8 cellular contexts compared by ENCODE assay signal in the genomic region with DNA sequence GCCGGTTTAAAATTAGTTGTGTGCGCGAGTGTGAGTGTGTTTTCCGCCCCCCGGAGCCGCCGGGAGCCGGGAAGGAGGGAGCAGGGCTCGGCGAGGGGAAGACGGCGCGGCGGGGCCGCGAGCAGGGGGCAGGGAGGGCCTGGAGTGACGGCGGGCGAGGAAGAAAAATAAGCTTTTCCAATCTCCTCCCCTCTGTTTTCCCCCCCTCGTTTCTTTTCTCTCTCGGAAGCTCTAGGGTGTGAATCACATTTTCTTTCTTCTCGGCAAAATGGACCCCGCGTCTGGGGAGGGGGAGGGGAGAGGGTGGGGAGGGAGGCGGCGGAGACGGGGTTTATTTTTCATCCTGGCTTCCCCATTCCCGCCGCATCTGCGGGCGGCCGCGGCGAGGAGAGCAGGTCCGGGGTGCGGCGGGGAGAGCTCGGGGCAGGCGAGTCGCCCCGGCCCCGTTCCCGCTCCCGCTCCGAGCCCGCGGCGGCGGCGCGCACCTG. TPM values are rescaled to one million over a fixed set of nuclear protein-coding genes. Genes with fewer than 3 reads are reported as not detected.
DNase-seq lines count a peak whose midpoint lies in the region; ATAC-seq, FAIRE-seq and TF ChIP-seq lines count a peak whose summit lies in the region.

No MANE protein-coding gene starts in this region.

- peak overlapping the region; percentile 97 for H3K27ac ChIP-seq in C4-2B
- peak overlapping the region; percentile 100 for H3K27ac ChIP-seq in cardiac muscle cell
- peak overlapping the region; percentile 98 to 100 (median 100) for H3K27ac ChIP-seq in pancreas
- H3K27ac ChIP-seq in thyroid gland, result peak overlapping the region; percentile 100

- 0 to 1% methylated on average over 38 to 48 of the region's 51 CpGs for WGBS in pancreas, 2 donors
- WGBS in thyroid gland, 2 donors, result 0 to 1% methylated on average over 34 to 42 of the region's 51 CpGs

- intact Hi-C loops in pancreas (cut with DNase I), result no loop called here
- intact Hi-C loops in thyroid gland (cut with DNase I), result no loop called here

- DNase-seq in NB4 (ENCODE audit: low read depth) (peak; percentile 91), SW 1271 (lab: John Stamatoyannopoulos, UW) (peak; percentile 54 to 83), cardiac muscle cell (ENCODE audit: low read depth in 1 of 2, low spot score in 1 of 2) (peak; percentile 71 to 94), pancreas (peak in 5 of 6 donors; percentile 78 to 88 (median 79)), thyroid gland (peak; percentile 82 to 84)
- DNase-seq in activated naive CD8-positive, alpha-beta T cell treated with anti-CD3 and anti-CD28 coated beads, Interleukin-2, amount 50 U/mL, for 16 hours (ENCODE audit: low read depth, low spot score), result peak; percentile 67

- H3K4me1 ChIP-seq in cardiac muscle cell (ENCODE audit: low read depth), result peaks cover 16% of the 10 kb centered on the region
- H3K4me1 ChIP-seq in pancreas, result peaks cover 5 to 29% (median 6%) of the 10 kb centered on the region in 3 donors
- H3K4me1 ChIP-seq in thyroid gland, result peaks cover 40 to 62% of the 10 kb centered on the region in 2 donors

- no peak for FAIRE-seq in pancreas (lab: Jason Lieb, UNC)

- H3K9me3 ChIP-seq in cardiac muscle cell (ENCODE audit: low read depth) (no peaks in the 10 kb centered on the region), pancreas (no peaks in the 10 kb centered on the region), thyroid gland (no peaks in the 10 kb centered on the region)

- H3K36me3 ChIP-seq in cardiac muscle cell, result peaks cover 3% of the 10 kb centered on the region
- no peaks in the 10 kb centered on the region for H3K36me3 ChIP-seq in pancreas
- no peaks in the 10 kb centered on the region for H3K36me3 ChIP-seq in thyroid gland

- peak overlapping the region; percentile 85 for H3K4me3 ChIP-seq in NB4 (ENCODE audit: low read depth, low read length)
- peak overlapping the region; percentile 98 for H3K4me3 ChIP-seq in cardiac muscle cell
- H3K4me3 ChIP-seq in pancreas, result peak overlapping the region; percentile 55 to 97 (median 66)
- peak overlapping the region; percentile 77 to 92 (median 90) for H3K4me3 ChIP-seq in thyroid gland (replicated peaks in 1 of 3)

- TF ChIP-seq POLR2A in NB4 (IDR thresholded peaks at IDR 0.05; ENCODE audit: extremely low read depth, insufficient read length) (peak; percentile 33), thyroid gland (IDR thresholded peaks at IDR 0.05) (peak; percentile 75 to 78)

- ATAC-seq in GM21390 (IDR thresholded peaks at IDR 0.05; ENCODE audit: unreplicated experiment), result peak; percentile 19
- peak; percentile 49 to 72 (median 61) for ATAC-seq in pancreas

- H3K27me3 ChIP-seq in cardiac muscle cell (no peaks in the 10 kb centered on the region), pancreas (no peaks in the 10 kb centered on the region), thyroid gland (no peaks in the 10 kb centered on the region)

- TF ChIP-seq CTCF in C4-2B (conservative IDR thresholded peaks at IDR 0.05) (no peak), NB4 (IDR thresholded peaks at IDR 0.05; ENCODE audit: low read depth, low read length) (no peak), cardiac muscle cell (IDR thresholded peaks at IDR 0.05; ENCODE audit: low read depth, low read length) (no peak), pancreas (IDR thresholded peaks at IDR 0.05) (no peak), thyroid gland (IDR thresholded peaks at IDR 0.05) (no peak)

RNA-seq across cellular contexts. Expression of a gene that starts 0.9 kb away (rescaled TPM):
- total RNA-seq in cardiac muscle cell (5.3 and 7.2 TPM in 2 replicates), pancreas (10 to 100 TPM in 1 of 6 donors, 1 to 10 TPM in 5; 6.3 to 10.5 (median 7.4) TPM), thyroid gland (10 to 100 TPM; 19.9 to 24.5 (median 23.6) TPM)
- polyA plus RNA-seq in cardiac muscle cell (3.9 and 4.5 TPM in 2 replicates), pancreas (1 to 10 TPM; 2.9 to 5.3 TPM)

RNA-seq across cellular contexts. Expression of a gene that starts 36.8 kb away (rescaled TPM):
- total RNA-seq in cardiac muscle cell (47.4 and 58.8 TPM in 2 replicates), pancreas (10 to 100 TPM in 1 of 6 donors, 1 to 10 TPM in 5; 5.1 to 11.2 (median 8.8) TPM), thyroid gland (10 to 100 TPM; 37.2 to 48.9 (median 48.4) TPM)
- polyA plus RNA-seq in cardiac muscle cell (53.3 and 67.1 TPM in 2 replicates), pancreas (10 to 100 TPM; 16.0 to 35.4 TPM)

Comparison
In these comparisons a context has a peak if more than half of its experiments do, and no peak if none do; other contexts are left out.
1. Peak in every context shown above with its lines: DNase-seq, ATAC-seq, H3K4me3 ChIP-seq and H3K27ac ChIP-seq.